In the genomic region with DNA sequence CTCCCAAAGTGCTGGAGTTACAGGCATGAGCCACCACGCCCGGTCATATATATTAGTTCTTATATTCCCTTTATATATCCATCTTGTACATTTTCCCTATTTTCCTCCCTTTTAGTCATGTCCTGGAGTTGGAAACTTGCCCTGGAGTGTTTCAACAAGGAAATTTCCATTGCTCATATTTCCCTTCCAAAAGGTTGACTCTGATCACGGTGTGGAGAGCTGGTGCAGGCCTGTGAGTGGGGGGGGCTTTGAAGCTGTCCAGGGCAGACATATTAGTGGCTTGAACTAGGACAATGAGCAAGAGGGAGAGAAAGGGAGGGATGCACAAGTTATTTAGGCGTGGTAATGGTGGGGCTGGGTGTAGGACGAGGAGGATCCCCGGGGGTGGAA, we compare ENCODE assay signal across 7 cellular contexts. TPM values are rescaled to one million over a fixed set of nuclear protein-coding genes. Genes with fewer than 3 reads are reported as not detected.
DNase-seq lines count a peak whose midpoint lies in the region; ATAC-seq, FAIRE-seq and TF ChIP-seq lines count a peak whose summit lies in the region.

No MANE protein-coding gene starts in this region.

- in situ Hi-C loops in K562 (cut with MboI): loop anchor here (5.0 kb wide), 1 partner anchor 42 kb away; no protein-coding TSS in a partner anchor

- no peaks in the 10 kb centered on the region for H3K9me2 ChIP-seq in MM.1S (replicated peaks; ENCODE audit: insufficient read depth, low read length)

- no peak for TF ChIP-seq RAD21 in K562 (CRISPR knock-in tag; conservative IDR thresholded peaks at IDR 0.05 in 1 of 2, IDR thresholded peaks at IDR 0.05 in 1 of 2)

- H3K4me2 ChIP-seq in MM.1S (ENCODE audit: low read depth, low read length): peak overlapping the region; percentile 92; the same call in 1 of the 2 replicates
- peak overlapping the region; percentile 59; the same call in 1 of the 2 replicates for H3K4me2 ChIP-seq in K562 (ENCODE audit: insufficient read depth, low read length)

- FAIRE-seq in K562 (lab: Jason Lieb, UNC): no peak

- no peaks in the 10 kb centered on the region for H3K27me3 ChIP-seq in MM.1S (replicated peaks; ENCODE audit: insufficient read depth, low read length)
- H3K27me3 ChIP-seq in K562 (ENCODE audit: control insufficient read depth in 2 of 2, insufficient read depth in 2 of 2, low read length in 2 of 2): peaks cover 0 to 18% of the 10 kb centered on the region in 2 experiments; a peak in 4 of 5 replicates

- H3K9me3 ChIP-seq in MM.1S (replicated peaks; ENCODE audit: insufficient read depth, low read length) (no peaks in the 10 kb centered on the region), K562 (replicated peaks; ENCODE audit: control insufficient read depth, insufficient read depth, low read depth, low read length) (no peaks in the 10 kb centered on the region; the same call in 1 of the 2 replicates)

- H3K79me2 ChIP-seq in MM.1S (ENCODE audit: low read length): no peaks in the 10 kb centered on the region
- no peaks in the 10 kb centered on the region for H3K79me2 ChIP-seq in K562 (ENCODE audit: control insufficient read depth, insufficient read depth, low read length)

- H3K9me1 ChIP-seq in K562 (ENCODE audit: control insufficient read depth, insufficient read depth, low read length): no peaks in the 10 kb centered on the region

- no peak overlapping the region; the same call in 1 of the 2 replicates for H3K9ac ChIP-seq in MM.1S (ENCODE audit: low read length)
- H3K9ac ChIP-seq in K562 (ENCODE audit: insufficient read depth in 1 of 2, low read depth in 2 of 2, low read length in 2 of 2): peak overlapping the region in 1 of 2 experiments; percentile 80; a peak in 1 of 4 replicates

- TF ChIP-seq CTCF in MM.1S (IDR thresholded peaks at IDR 0.05; ENCODE audit: low read length): no peak
- no peak for TF ChIP-seq CTCF in K562 (IDR thresholded peaks at IDR 0.05 in 2 of 3, conservative IDR thresholded peaks at IDR 0.05 in 1 of 3; ENCODE audit: insufficient read depth in 2 of 3, low read depth in 1 of 3, low read length in 3 of 3)

- CTCF ChIA-PET in K562 (lab: Yijun Ruan, JAX; ENCODE audit: low intra/inter-chr PET ratio): interaction anchor here (0.7 to 1.7 kb wide), 4 partner anchors 46 to 328 kb away, joined by 4 to 25 read pairs (median 6); no protein-coding TSS in a partner anchor

- POLR2A ChIA-PET in K562 (lab: Yijun Ruan, JAX): interaction anchor here (0.9 to 1.3 kb wide), 5 partner anchors 10 to 95 kb away, joined by 3 to 4 read pairs (median 3); no protein-coding TSS in a partner anchor

- no TSS peak for BruUV-seq in K562 (replicated peaks; lab: Mats Ljungman, UMichigan)

- intact Hi-C loops in K562 (cut with micrococcal nuclease): loop anchor here (1.0 to 10.0 kb wide), 4 partner anchors 46 to 385 kb away; no protein-coding TSS in a partner anchor

- H4K20me1 ChIP-seq in MM.1S (ENCODE audit: insufficient read depth, low read length): no peaks in the 10 kb centered on the region
- no peaks in the 10 kb centered on the region for H4K20me1 ChIP-seq in K562 (replicated peaks; ENCODE audit: control insufficient read depth, insufficient read depth, low read length)

- H3K36me3 Mint-ChIP-seq in activated naive CD4-positive, alpha-beta T cell treated with anti-CD3 and anti-CD28 coated beads, Interleukin-2, amount 50 U/mL, for 72 hours: no peaks in the 10 kb centered on the region

- WGBS in K562 (ENCODE audit: insufficient coverage, low coverage, missing lambda C conversion rate): 30% methylated on average over 5 of the region's 6 CpGs

- peak overlapping the region; percentile 96 for H2AFZ ChIP-seq in MM.1S (ENCODE audit: low read length)
- peak overlapping the region; percentile 98 for H2AFZ ChIP-seq in K562 (ENCODE audit: low read depth, low read length)

- no peaks in the 10 kb centered on the region for H3F3A ChIP-seq in MM.1S (ENCODE audit: insufficient read depth, low read length)

- no peaks in the 10 kb centered on the region for H3K9me3 Mint-ChIP-seq in activated naive CD4-positive, alpha-beta T cell treated with anti-CD3 and anti-CD28 coated beads, Interleukin-2, amount 50 U/mL, for 72 hours

- no peak overlapping the region for H3K27ac Mint-ChIP-seq in activated naive CD4-positive, alpha-beta T cell treated with anti-CD3 and anti-CD28 coated beads, Interleukin-2, amount 50 U/mL, for 72 hours

- H3K36me3 ChIP-seq in MM.1S (replicated peaks; ENCODE audit: insufficient read depth, low read length): no peaks in the 10 kb centered on the region
- H3K36me3 ChIP-seq in K562 (ENCODE audit: control insufficient read depth, insufficient read depth, low read length): no peaks in the 10 kb centered on the region

- DNase-seq in MM.1S (no peak), K562 (ENCODE audit: extremely low read depth in 1 of 4, low spot score in 3 of 4) (no peak), inferior parietal cortex (ENCODE audit: extremely low spot score) (peak; percentile 21)
- no peak for DNase-seq in activated naive CD4-positive, alpha-beta T cell treated with anti-CD3 and anti-CD28 coated beads, Interleukin-2, amount 50 U/mL, for 72 hours (ENCODE audit: low spot score in 2 of 2)

- no peak for TF ChIP-seq POLR2A in K562 (conservative IDR thresholded peaks at IDR 0.05)

- H3K4me3 ChIP-seq in MM.1S (ENCODE audit: low read length): no peak overlapping the region
- H3K4me3 ChIP-seq in K562: no peak overlapping the region

- TF ChIP-seq EP300 in K562 (IDR thresholded peaks at IDR 0.05; ENCODE audit: low read length): no peak

- ATAC-seq in K562 (no peak), GM21367 (IDR thresholded peaks at IDR 0.05; ENCODE audit: unreplicated experiment) (no peak), GM18858 (IDR thresholded peaks at IDR 0.05; ENCODE audit: unreplicated experiment) (no peak)
- ATAC-seq in activated naive CD4-positive, alpha-beta T cell treated with anti-CD3 and anti-CD28 coated beads, Interleukin-2, amount 50 U/mL, for 72 hours: no peak

- H3K27ac ChIP-seq in MM.1S (ENCODE audit: low read length): no peak overlapping the region
- H3K27ac ChIP-seq in K562 (ENCODE audit: extremely low read depth, low read depth, low read length): no peak overlapping the region
- H3K27ac ChIP-seq in temporal lobe (ENCODE audit: low read depth, low read length): peak overlapping the region; percentile 69

- H3K4me1 ChIP-seq in MM.1S (ENCODE audit: low read length) (no peaks in the 10 kb centered on the region), K562 (replicated peaks in 1 of 2; ENCODE audit: control insufficient read depth in 2 of 2, insufficient read depth in 2 of 2, low read length in 2 of 2) (peaks cover 4 to 7% of the 10 kb centered on the region in 2 experiments; a peak in 4 of 5 replicates)

TF ChIP-seq in K562, 482 proteins besides CTCF, POLR2A, EP300 and RAD21 (continues in another document):
- no peak for TF ChIP-seq HNRNPUL1 (IDR thresholded peaks at IDR 0.05; ENCODE audit: low read length)

RNA-seq across cellular contexts. Expression of a gene that starts 30.5 kb away (rescaled TPM):
- total RNA-seq in K562 (2011; cell fraction: chromatin; rRNA removed; ENCODE audit: low replicate concordance): not detected in 2 replicates
- not detected in 2 replicates for total RNA-seq in K562 (2011; cell fraction: nucleolus; rRNA removed)
- not detected in 2 replicates for total RNA-seq in K562 (2011; cell fraction: nucleoplasm; rRNA removed)
- total RNA-seq in K562 (2014; rRNA removed): not detected in 2 replicates
- not detected in 2 replicates for total RNA-seq in K562 (2014; rRNA removed; fragmentation: Illumina TruSeq; extraction: Trizol)
- total RNA-seq in K562 (2015; rRNA removed; fragmentation: Illumina TruSeq; extraction: Trizol): not detected in 2 replicates
- not detected in 2 replicates for total RNA-seq in K562 (2021)
- polyA plus RNA-seq in K562 (2011; rRNA removed): not detected in 2 replicates
- not detected in 2 replicates for polyA plus RNA-seq in K562 (2011; cell fraction: cytosol; rRNA removed)
- polyA plus RNA-seq in K562 (2011; cell fraction: nucleus; rRNA removed): not detected in 2 replicates
- not detected in 2 replicates for polyA plus RNA-seq in K562 (2012)
- not detected in 2 replicates for polyA plus RNA-seq in K562 (2014; fragmentation: Illumina TruSeq; extraction: Trizol)
- polyA plus RNA-seq in K562 (2014; fragmentation: Nextera tagmentation; extraction: Ambion mirVana): not detected
- polyA plus RNA-seq in K562 (2014; rRNA removed): not detected in 2 replicates
- not detected in 2 replicates for polyA minus RNA-seq in K562 (2011; rRNA and poly(A)+ RNA removed)
- polyA minus RNA-seq in K562 (2011; cell fraction: cytosol; rRNA and poly(A)+ RNA removed): not detected in 2 replicates
- polyA minus RNA-seq in K562 (2011; cell fraction: nucleus; rRNA and poly(A)+ RNA removed): not detected in 2 replicates
- not detected for total RNA-seq in temporal lobe
- total RNA-seq in activated naive CD4-positive, alpha-beta T cell treated with anti-CD3 and anti-CD28 coated beads, Interleukin-2, amount 50 U/mL, for 72 hours: under 1 TPM in 1 of 2 donors, not detected in 1; 0.23 TPM

RNA-seq across cellular contexts. Expression of a gene that starts 48.8 kb away (rescaled TPM):
- total RNA-seq in K562 (2011; cell fraction: chromatin; rRNA removed; ENCODE audit: low replicate concordance): not detected in 2 replicates
- total RNA-seq in K562 (2011; cell fraction: nucleolus; rRNA removed): not detected in 2 replicates
- not detected in 2 replicates for total RNA-seq in K562 (2011; cell fraction: nucleoplasm; rRNA removed)
- total RNA-seq in K562 (2014; rRNA removed): not detected in 2 replicates
- total RNA-seq in K562 (2014; rRNA removed; fragmentation: Illumina TruSeq; extraction: Trizol): not detected in 2 replicates
- not detected in 2 replicates for total RNA-seq in K562 (2015; rRNA removed; fragmentation: Illumina TruSeq; extraction: Trizol)
- not detected in 2 replicates for total RNA-seq in K562 (2021)
- polyA plus RNA-seq in K562 (2011; rRNA removed): not detected in 2 replicates
- 0.01 TPM in 1 of 2 replicates, not detected in the other for polyA plus RNA-seq in K562 (2011; cell fraction: cytosol; rRNA removed)
- not detected in 2 replicates for polyA plus RNA-seq in K562 (2011; cell fraction: nucleus; rRNA removed)
- 0.01 TPM in 1 of 2 replicates, not detected in the other for polyA plus RNA-seq in K562 (2012)
- not detected in 2 replicates for polyA plus RNA-seq in K562 (2014; fragmentation: Illumina TruSeq; extraction: Trizol)
- polyA plus RNA-seq in K562 (2014; fragmentation: Nextera tagmentation; extraction: Ambion mirVana): not detected
- polyA plus RNA-seq in K562 (2014; rRNA removed): not detected in 2 replicates
- polyA minus RNA-seq in K562 (2011; rRNA and poly(A)+ RNA removed): not detected in 2 replicates
- polyA minus RNA-seq in K562 (2011; cell fraction: cytosol; rRNA and poly(A)+ RNA removed): not detected in 2 replicates
- not detected in 2 replicates for polyA minus RNA-seq in K562 (2011; cell fraction: nucleus; rRNA and poly(A)+ RNA removed)
- total RNA-seq in temporal lobe: not detected
- under 1 TPM in 1 of 2 donors, not detected in 1; 0.12 TPM for total RNA-seq in activated naive CD4-positive, alpha-beta T cell treated with anti-CD3 and anti-CD28 coated beads, Interleukin-2, amount 50 U/mL, for 72 hours
